Comparison of ENCODE assay signal across 8 cellular contexts in the genomic region with DNA sequence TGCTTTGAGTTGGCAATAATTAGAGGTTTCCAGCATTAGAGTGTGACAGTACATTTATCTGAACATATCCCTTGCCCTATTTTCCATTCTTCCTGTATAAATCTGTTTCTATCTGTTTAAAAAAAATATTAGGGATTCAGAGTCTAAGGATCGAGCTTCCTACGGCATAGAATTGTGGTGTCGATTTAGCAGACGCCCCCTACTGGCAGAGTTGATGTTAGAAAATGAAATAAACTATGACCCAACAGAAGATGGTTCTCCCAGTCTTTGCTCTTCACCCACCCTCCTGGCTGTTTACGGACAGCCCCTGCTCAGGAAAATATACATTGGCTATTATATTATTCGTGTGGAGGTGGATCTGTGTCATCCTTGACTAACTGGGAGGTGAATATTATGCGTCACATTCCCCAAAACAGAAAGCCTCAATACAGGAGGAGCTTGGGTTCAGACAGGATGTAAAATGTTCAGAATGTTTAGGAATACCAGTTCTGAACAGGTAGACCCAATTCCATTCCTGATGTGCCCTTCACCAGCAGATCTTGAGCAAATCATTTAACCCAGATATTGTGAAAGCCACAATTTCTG. TPM values are rescaled to one million over a fixed set of nuclear protein-coding genes. Genes with fewer than 3 reads are reported as not detected.
A peak's percentile ranks its signal among the peaks of the same experiment; 100 is the strongest.
DNase-seq lines count a peak whose midpoint lies in the region; ATAC-seq, FAIRE-seq and TF ChIP-seq lines count a peak whose summit lies in the region.

No MANE protein-coding gene starts in this region.

- DNase-seq in D721Med (ENCODE audit: insufficient read length, low spot score) (no peak), GM19239 (ENCODE audit: insufficient read length, low spot score) (no peak), M059J (ENCODE audit: low read depth) (peak; percentile 25), WERI-Rb-1 (peak; percentile 28), endodermal cell (peak; percentile 69), neural progenitor cell (ENCODE audit: low spot score) (peak; percentile 68), NCI-H128 (lab: John Stamatoyannopoulos, UW; ENCODE audit: unreplicated experiment) (no peak)

- H3K27me3 Mint-ChIP-seq in endodermal cell (ENCODE audit: insufficient read depth) (no peaks in the 10 kb centered on the region), neural progenitor cell (ENCODE audit: insufficient read depth, low read depth) (no peaks in the 10 kb centered on the region)

- TF ChIP-seq CTCF in D721Med (IDR thresholded peaks at IDR 0.05; ENCODE audit: insufficient read depth, missing control alignments) (peak; percentile 76), WERI-Rb-1 (IDR thresholded peaks at IDR 0.05; ENCODE audit: low read depth, low read length) (peak; percentile 54), endodermal cell (conservative IDR thresholded peaks at IDR 0.05) (peak; percentile 86), neural progenitor cell (IDR thresholded peaks at IDR 0.05) (peak; percentile 80)

- H3K9me3 ChIP-seq in WERI-Rb-1 (ENCODE audit: severe bottlenecking) (no peaks in the 10 kb centered on the region), endodermal cell (ENCODE audit: control insufficient read depth, low read length) (peaks cover 2% of the 10 kb centered on the region), neural progenitor cell (ENCODE audit: low read depth) (no peaks in the 10 kb centered on the region)

- H3K9ac ChIP-seq in endodermal cell (ENCODE audit: extremely low read depth, low read length, poor library complexity, severe bottlenecking) (no peak overlapping the region), neural progenitor cell (no peak overlapping the region)

- peaks cover 4% of the 10 kb centered on the region for H3K9me3 Mint-ChIP-seq in endodermal cell
- no peaks in the 10 kb centered on the region for H3K9me3 Mint-ChIP-seq in neural progenitor cell

- no peak overlapping the region for H2AFZ ChIP-seq in neural progenitor cell (replicated peaks)

- H3K4me3 Mint-ChIP-seq in endodermal cell, result no peak overlapping the region
- H3K4me3 Mint-ChIP-seq in neural progenitor cell, result no peak overlapping the region

- H3K36me3 ChIP-seq in WERI-Rb-1 (no peaks in the 10 kb centered on the region), endodermal cell (ENCODE audit: control insufficient read depth, insufficient read depth, low read length) (no peaks in the 10 kb centered on the region), neural progenitor cell (no peaks in the 10 kb centered on the region)

- H3F3A ChIP-seq in neural progenitor cell (ENCODE audit: low read depth), result no peaks in the 10 kb centered on the region

- 53% methylated on average over 7 of the region's 7 CpGs; no CpG with 5 or more reads in 1 of the 2 experiments for WGBS in endodermal cell (ENCODE audit: insufficient coverage in 1 of 2, insufficient read length in 1 of 2), 2 experiments

- no peaks in the 10 kb centered on the region for H4K20me1 ChIP-seq in neural progenitor cell (ENCODE audit: low read depth)

- H3K27me3 ChIP-seq in WERI-Rb-1 (ENCODE audit: insufficient read depth, low read depth, severe bottlenecking), result no peaks in the 10 kb centered on the region
- H3K27me3 ChIP-seq in endodermal cell (ENCODE audit: control insufficient read depth, insufficient read depth, low read length, poor library complexity, severe bottlenecking), result no peaks in the 10 kb centered on the region
- H3K27me3 ChIP-seq in neural progenitor cell, result no peaks in the 10 kb centered on the region

- peaks cover 4% of the 10 kb centered on the region for H3K36me3 Mint-ChIP-seq in endodermal cell (ENCODE audit: low read depth)
- no peaks in the 10 kb centered on the region for H3K36me3 Mint-ChIP-seq in neural progenitor cell

- H3K4me1 ChIP-seq in endodermal cell (ENCODE audit: control insufficient read depth, insufficient read depth, low read length) (no peaks in the 10 kb centered on the region), neural progenitor cell (no peaks in the 10 kb centered on the region)

- no peak overlapping the region for H3K4me2 ChIP-seq in neural progenitor cell

- H3K27ac Mint-ChIP-seq in endodermal cell (no peak overlapping the region), neural progenitor cell (no peak overlapping the region)

- no peaks in the 10 kb centered on the region for H3K79me2 ChIP-seq in neural progenitor cell (ENCODE audit: low read depth)

- H3K4me3 ChIP-seq in WERI-Rb-1 (ENCODE audit: low read depth, low read length) (no peak overlapping the region), endodermal cell (ENCODE audit: low read length) (no peak overlapping the region), neural progenitor cell (no peak overlapping the region)

- FAIRE-seq in D721Med (lab: Jason Lieb, UNC), result peak; percentile 6
- peak; percentile 71 for FAIRE-seq in GM19239 (lab: Jason Lieb, UNC)

- H3K27ac ChIP-seq in WERI-Rb-1 (no peak overlapping the region), endodermal cell (ENCODE audit: low read depth, low read length) (no peak overlapping the region), neural progenitor cell (no peak overlapping the region)

- H3K4me1 Mint-ChIP-seq in endodermal cell, result no peaks in the 10 kb centered on the region
- H3K4me1 Mint-ChIP-seq in neural progenitor cell, result peaks cover 4% of the 10 kb centered on the region

- no peak for ATAC-seq in esophagus mucosa

RNA-seq across cellular contexts. Expression of a gene that starts 10.6 kb away (rescaled TPM):
- total RNA-seq in M059J (2014; rRNA removed; shearing (Covaris generic)), result 0.12 and 0.17 TPM in 2 replicates
- under 1 TPM; 0.55 to 0.68 TPM for total RNA-seq in endodermal cell
- 0.64 TPM for polyA plus RNA-seq in endodermal cell (2013, experiment 1 of 2)
- 0.37 TPM for polyA plus RNA-seq in endodermal cell (2013, experiment 2 of 2)
- 1.2 and 2.2 TPM in 2 replicates for total RNA-seq in neural progenitor cell (ENCODE audit: low replicate concordance)
- total RNA-seq in esophagus mucosa, result not detected

Comparison
In these comparisons a context has a peak if more than half of its experiments do, and no peak if none do; other contexts are left out.
1. DNase-seq: peak in M059J (single experiment), WERI-Rb-1 (single experiment), endodermal cell (single experiment) and neural progenitor cell (single experiment); none in D721Med (single experiment), GM19239 (single experiment) and NCI-H128 (single experiment).
2. Peak in every context shown above with its lines, with median percentiles within 50 percentile points of each other: CTCF ChIP-seq.